ENCODE assay signal across 1 cellular context in genomic region chr6:159758031-159759001, GRCh38.
TF ChIP-seq lines count a peak whose summit lies in the region.

No MANE protein-coding gene starts in this region.

TF ChIP-seq in GM12878, 131 proteins besides CTCF, POLR2A, EP300 and RAD21:
- TF ChIP-seq IRF5 (IDR thresholded peaks at IDR 0.05; ENCODE audit: borderline replicate concordance) (no peak), POLR2AphosphoS5 (IDR thresholded peaks at IDR 0.05; ENCODE audit: low read length) (peak; percentile 21; the same call in 1 of the 2 replicates)
TF ChIP-seq in GM12878: peak in this region for 1.
